Comparison of ENCODE assay signal across 22 cellular contexts in genomic region chr15:29969587-29970401, GRCh38.
DNase-seq lines count a peak whose midpoint lies in the region; ATAC-seq and TF ChIP-seq lines count a peak whose summit lies in the region.
"Had no signal": no experiment of that assay in that cellular context is flagged by ENCODE, and none has a peak within 500 bp of the region (broad histone marks: within the 10 kb centered on the region; RNA-seq: fewer than 3 reads in every experiment).

No MANE protein-coding gene starts in this region.

- H4K91ac ChIP-seq in H9 (ENCODE audit: insufficient read length, low read depth, low read length): no peak overlapping the region

- no peak overlapping the region for H3K56ac ChIP-seq in H9 (ENCODE audit: insufficient read length, low read depth, low read length)

- H2AK5ac ChIP-seq in H9 (ENCODE audit: insufficient read length, low read length): no peak overlapping the region

- H4K5ac ChIP-seq in H9 (ENCODE audit: insufficient read length, low read depth, low read length): no peak overlapping the region

- H3K4me2 ChIP-seq in H9 (ENCODE audit: insufficient read depth, insufficient read length, low read length): no peak overlapping the region

- H3K79me2 ChIP-seq in H9 (ENCODE audit: insufficient read depth, low read length): no peaks in the 10 kb centered on the region

- H3K27ac ChIP-seq in H9 (ENCODE audit: insufficient read length, low read depth, low read length) (no peak overlapping the region), cingulate gyrus (ENCODE audit: low read depth, low read length) (peak overlapping the region; percentile 82), substantia nigra (ENCODE audit: low read depth, low read length, poor library complexity, severe bottlenecking) (peak overlapping the region; percentile 96)
- H3K27ac ChIP-seq: cardiac muscle cell, epithelial cell of prostate, heart right ventricle, pancreas had no signal

- H3K36me3 Mint-ChIP-seq in H9 (ENCODE audit: insufficient read depth in 1 of 3, low read depth in 3 of 3) (0 out of 7 replicates have a peak, but pooled peaks cover 0 to 10% (median 6%) of the 10 kb centered on the region in 3 experiments), mesothelial cell of epicardium (peaks cover 4% of the 10 kb centered on the region)

- H3K9me3 Mint-ChIP-seq in H9 (peaks cover 5 to 6% of the 10 kb centered on the region in 2 experiments; a peak in 2 of 5 replicates), mesothelial cell of epicardium (peaks cover 26% of the 10 kb centered on the region)
- H3K9me3 Mint-ChIP-seq: activated CD4-positive, alpha-beta T cell treated with anti-CD3 and anti-CD28 coated beads, Interleukin-2, amount 10 ng/mL, durations not matched to agents 24 days and 14 days; activated naive CD4-positive, alpha-beta T cell treated with anti-CD3 and anti-CD28 coated beads for 36 hours; T-helper 2 cell treated with Interferon-gamma antibody and Interleukin-4, amounts not matched to agents 5 μg/mL and 100 μg/mL, for 36 hours had no signal

- H4K8ac ChIP-seq in H9 (replicated peaks; ENCODE audit: insufficient read length, low read depth, low read length): no peak overlapping the region

- H3K14ac ChIP-seq in H9 (ENCODE audit: insufficient read depth, low read length): no peak overlapping the region

- peaks cover 6% of the 10 kb centered on the region for H3K23me2 ChIP-seq in H9 (ENCODE audit: insufficient read length, low read depth, low read length, poor library complexity, severe bottlenecking)

- H2BK12ac ChIP-seq in H9 (ENCODE audit: insufficient read length, low read depth, low read length): no peak overlapping the region

- H3K27me3 Mint-ChIP-seq in H9 (ENCODE audit: low read depth) (peaks cover 57% of the 10 kb centered on the region), mesothelial cell of epicardium (ENCODE audit: low read depth) (peaks cover 61% of the 10 kb centered on the region)

- no peak overlapping the region for H2BK120ac ChIP-seq in H9 (ENCODE audit: low read depth, low read length, poor library complexity, severe bottlenecking)

- H2BK20ac ChIP-seq in H9 (ENCODE audit: low read depth, low read length, poor library complexity, severe bottlenecking): no peak overlapping the region

- H3K4me3 Mint-ChIP-seq in H9: peak overlapping the region; percentile 56 to 79; a peak in 4 of 5 replicates
- peak overlapping the region; percentile 67 for H3K4me3 Mint-ChIP-seq in mesothelial cell of epicardium
- H3K4me3 Mint-ChIP-seq: activated CD4-positive, alpha-beta T cell treated with anti-CD3 and anti-CD28 coated beads, Interleukin-2, amount 10 ng/mL, durations not matched to agents 24 days and 14 days; activated naive CD4-positive, alpha-beta T cell treated with anti-CD3 and anti-CD28 coated beads for 36 hours; memory B cell; T-helper 2 cell treated with Interferon-gamma antibody and Interleukin-4, amounts not matched to agents 5 μg/mL and 100 μg/mL, for 36 hours had no signal

- H3K79me1 ChIP-seq in H9 (ENCODE audit: insufficient read depth, low read depth, low read length, poor library complexity, severe bottlenecking): no peaks in the 10 kb centered on the region

- no peak overlapping the region for H2AFZ ChIP-seq in H9 (ENCODE audit: low read length)

- peaks cover 17% of the 10 kb centered on the region; the same call in 1 of the 2 replicates for H3K27me3 ChIP-seq in H9 (ENCODE audit: insufficient read depth, low read length)

- H3K4me1 Mint-ChIP-seq in H9: peaks cover 3% of the 10 kb centered on the region in 2 experiments; a peak in 1 of 4 replicates
- no peaks in the 10 kb centered on the region for H3K4me1 Mint-ChIP-seq in mesothelial cell of epicardium
- H3K4me1 Mint-ChIP-seq: activated CD4-positive, alpha-beta T cell treated with anti-CD3 and anti-CD28 coated beads, Interleukin-2, amount 10 ng/mL, durations not matched to agents 24 days and 14 days; memory B cell had no signal

- no peak overlapping the region for H3K4ac ChIP-seq in H9 (ENCODE audit: low read depth, low read length)

- no peak overlapping the region for H2BK15ac ChIP-seq in H9 (ENCODE audit: low read depth, low read length)

- TF ChIP-seq CTCF in H9 (conservative IDR thresholded peaks at IDR 0.05): no peak
- no peak for TF ChIP-seq CTCF in mesothelial cell of epicardium (IDR thresholded peaks at IDR 0.05; ENCODE audit: unreplicated experiment)

- H3K27ac Mint-ChIP-seq in H9: no peak overlapping the region
- no peak overlapping the region for H3K27ac Mint-ChIP-seq in mesothelial cell of epicardium
- H3K27ac Mint-ChIP-seq: activated CD4-positive, alpha-beta T cell treated with anti-CD3 and anti-CD28 coated beads, Interleukin-2, amount 10 ng/mL, durations not matched to agents 24 days and 14 days; activated naive CD4-positive, alpha-beta T cell treated with anti-CD3 and anti-CD28 coated beads for 36 hours; memory B cell; T-helper 2 cell treated with Interferon-gamma antibody and Interleukin-4, amounts not matched to agents 5 μg/mL and 100 μg/mL, for 36 hours had no signal

- H3K18ac ChIP-seq in H9 (ENCODE audit: insufficient read length, low read depth, low read length): no peak overlapping the region

- no peak for DNase-seq in H9
- DNase-seq in mesothelial cell of epicardium (ENCODE audit: low spot score in 2 of 2, unreplicated experiment in 2 of 2): no peak
- DNase-seq in substantia nigra (lab: John Stamatoyannopoulos, UW): peak in 22 of 49 donors; percentile 19 to 66 (median 38)
- no peak for DNase-seq in 8988T
- no peak for DNase-seq in A172 (ENCODE audit: low spot score)
- DNase-seq in AML-193 (lab: John Stamatoyannopoulos, UW): no peak
- DNase-seq: activated naive CD4-positive, alpha-beta T cell treated with anti-CD3 and anti-CD28 coated beads for 36 hours; activated T-cell treated with anti-CD3 and anti-CD28 coated beads, Interleukin-2, amount 50 U/mL, for 48 hours; heart right ventricle; left colon; NCI-H1092; NCI-H2029; NCI-H2227 treated with DMSO at 0.1 percent for 48 hours; stimulated activated CD4-positive, alpha-beta T cell treated with anti-CD3 and anti-CD28 coated beads, Interleukin-15, amount 100 ng/mL, for 24 hours had no signal

- no CpG with 5 or more reads among the region's 10 CpGs for WGBS in H9 (ENCODE audit: extremely low coverage, insufficient read length, low lambda C conversion rate)

- no peak for ATAC-seq in HG03520 (IDR thresholded peaks at IDR 0.05; ENCODE audit: unreplicated experiment)
- ATAC-seq: left colon had no signal

- no peak overlapping the region for H3K23ac ChIP-seq in H9 (ENCODE audit: insufficient read length, low read depth, low read length)

- H3T11ph ChIP-seq in H9 (ENCODE audit: low read length): no peak overlapping the region

- no peaks in the 10 kb centered on the region for H3K9me3 ChIP-seq in H9 (ENCODE audit: control insufficient read depth, low read depth, low read length)
- H3K9me3 ChIP-seq: pancreas had no signal

- H4K20me1 ChIP-seq in H9 (ENCODE audit: control insufficient read depth, insufficient read depth, insufficient read length): no peaks in the 10 kb centered on the region

- H3K9ac ChIP-seq in H9 (ENCODE audit: extremely low read depth, insufficient read length, low read length): no peak overlapping the region

- no peak overlapping the region for H2BK5ac ChIP-seq in H9 (ENCODE audit: insufficient read length, low read length)

- no peaks in the 10 kb centered on the region for H3K4me1 ChIP-seq in H9 (ENCODE audit: insufficient read depth, low read length)
- H3K4me1 ChIP-seq: pancreas had no signal
